2 cellular contexts compared by ENCODE assay signal in genomic region chr19:901216-902092, GRCh38.
TF ChIP-seq lines count a peak whose summit lies in the region.

No MANE protein-coding gene starts in this region.

TF ChIP-seq in HEK293, 187 proteins besides CTCF, POLR2A, EP300 and RAD21:
- TF ChIP-seq ZNF513 (tag by site-specific recombination; IDR thresholded peaks at IDR 0.05): no peak
- peak; percentile 84 for TF ChIP-seq ZFP3 (tag by site-specific recombination; IDR thresholded peaks at IDR 0.05; ENCODE audit: low read depth)
- TF ChIP-seq ZSCAN5A (tag by site-specific recombination; IDR thresholded peaks at IDR 0.05): no peak

TF ChIP-seq in K562, 482 proteins besides CTCF, POLR2A, EP300 and RAD21:
- TF ChIP-seq, protein P1, sequence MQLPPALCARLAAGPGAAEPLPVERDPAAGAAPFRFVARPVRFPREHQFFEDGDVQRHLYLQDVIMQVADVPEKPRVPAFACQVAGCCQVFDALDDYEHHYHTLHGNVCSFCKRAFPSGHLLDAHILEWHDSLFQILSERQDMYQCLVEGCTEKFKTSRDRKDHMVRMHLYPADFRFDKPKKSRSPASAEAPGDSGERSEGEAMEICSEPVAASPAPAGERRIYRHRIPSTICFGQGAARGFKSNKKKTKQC (CRISPR knock-in tag; IDR thresholded peaks at IDR 0.05): no peak
- TF ChIP-seq ARID1B (IDR thresholded peaks at IDR 0.05): no peak
- TF ChIP-seq, protein P2, sequence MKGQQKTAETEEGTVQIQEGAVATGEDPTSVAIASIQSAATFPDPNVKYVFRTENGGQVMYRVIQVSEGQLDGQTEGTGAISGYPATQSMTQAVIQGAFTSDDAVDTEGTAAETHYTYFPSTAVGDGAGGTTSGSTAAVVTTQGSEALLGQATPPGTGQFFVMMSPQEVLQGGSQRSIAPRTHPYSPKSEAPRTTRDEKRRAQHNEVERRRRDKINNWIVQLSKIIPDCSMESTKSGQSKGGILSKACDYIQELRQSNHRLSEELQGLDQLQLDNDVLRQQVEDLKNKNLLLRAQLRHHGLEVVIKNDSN (CRISPR knock-in tag; IDR thresholded peaks at IDR 0.05): no peak
- TF ChIP-seq ZNF561 (CRISPR knock-in tag; conservative IDR thresholded peaks at IDR 0.05): no peak
- no peak for TF ChIP-seq ZNF175 (CRISPR knock-in tag; IDR thresholded peaks at IDR 0.05; ENCODE audit: low read depth)
- peak; percentile 29; the same call in 1 of the 2 replicates for TF ChIP-seq ZFX (CRISPR knock-in tag; IDR thresholded peaks at IDR 0.05)
- TF ChIP-seq PHTF2 (CRISPR knock-in tag; IDR thresholded peaks at IDR 0.05): no peak
- TF ChIP-seq RBFOX2 (IDR thresholded peaks at IDR 0.05; ENCODE audit: low read depth, low read length): peak; percentile 56
- no peak for TF ChIP-seq ZNF232 (CRISPR knock-in tag; IDR thresholded peaks at IDR 0.05)
- TF ChIP-seq, protein P3, sequence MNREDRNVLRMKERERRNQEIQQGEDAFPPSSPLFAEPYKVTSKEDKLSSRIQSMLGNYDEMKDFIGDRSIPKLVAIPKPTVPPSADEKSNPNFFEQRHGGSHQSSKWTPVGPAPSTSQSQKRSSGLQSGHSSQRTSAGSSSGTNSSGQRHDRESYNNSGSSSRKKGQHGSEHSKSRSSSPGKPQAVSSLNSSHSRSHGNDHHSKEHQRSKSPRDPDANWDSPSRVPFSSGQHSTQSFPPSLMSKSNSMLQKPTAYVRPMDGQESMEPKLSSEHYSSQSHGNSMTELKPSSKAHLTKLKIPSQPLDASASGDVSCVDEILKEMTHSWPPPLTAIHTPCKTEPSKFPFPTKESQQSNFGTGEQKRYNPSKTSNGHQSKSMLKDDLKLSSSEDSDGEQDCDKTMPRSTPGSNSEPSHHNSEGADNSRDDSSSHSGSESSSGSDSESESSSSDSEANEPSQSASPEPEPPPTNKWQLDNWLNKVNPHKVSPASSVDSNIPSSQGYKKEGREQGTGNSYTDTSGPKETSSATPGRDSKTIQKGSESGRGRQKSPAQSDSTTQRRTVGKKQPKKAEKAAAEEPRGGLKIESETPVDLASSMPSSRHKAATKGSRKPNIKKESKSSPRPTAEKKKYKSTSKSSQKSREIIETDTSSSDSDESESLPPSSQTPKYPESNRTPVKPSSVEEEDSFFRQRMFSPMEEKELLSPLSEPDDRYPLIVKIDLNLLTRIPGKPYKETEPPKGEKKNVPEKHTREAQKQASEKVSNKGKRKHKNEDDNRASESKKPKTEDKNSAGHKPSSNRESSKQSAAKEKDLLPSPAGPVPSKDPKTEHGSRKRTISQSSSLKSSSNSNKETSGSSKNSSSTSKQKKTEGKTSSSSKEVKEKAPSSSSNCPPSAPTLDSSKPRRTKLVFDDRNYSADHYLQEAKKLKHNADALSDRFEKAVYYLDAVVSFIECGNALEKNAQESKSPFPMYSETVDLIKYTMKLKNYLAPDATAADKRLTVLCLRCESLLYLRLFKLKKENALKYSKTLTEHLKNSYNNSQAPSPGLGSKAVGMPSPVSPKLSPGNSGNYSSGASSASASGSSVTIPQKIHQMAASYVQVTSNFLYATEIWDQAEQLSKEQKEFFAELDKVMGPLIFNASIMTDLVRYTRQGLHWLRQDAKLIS (CRISPR knock-in tag; IDR thresholded peaks at IDR 0.05): no peak
- TF ChIP-seq ZNF785 (CRISPR knock-in tag; IDR thresholded peaks at IDR 0.05): no peak
- TF ChIP-seq ZBTB17 (CRISPR knock-in tag; IDR thresholded peaks at IDR 0.05): no peak
- TF ChIP-seq ZNF263 (CRISPR knock-in tag; IDR thresholded peaks at IDR 0.05; ENCODE audit: borderline replicate concordance): no peak
- no peak for TF ChIP-seq PTTG1 (tag; IDR thresholded peaks at IDR 0.05; ENCODE audit: low read depth)
- TF ChIP-seq ZNF586 (CRISPR knock-in tag; conservative IDR thresholded peaks at IDR 0.05): no peak
- peak; percentile 57 for TF ChIP-seq POLR2G (IDR thresholded peaks at IDR 0.05; ENCODE audit: low read depth, low read length)
- no peak for TF ChIP-seq U2AF1 (optimal IDR thresholded peaks at IDR 0.05; ENCODE audit: low read depth, low read length)
- no peak for TF ChIP-seq MAFF (IDR thresholded peaks at IDR 0.05; ENCODE audit: low read length)
- no peak for TF ChIP-seq MED1 (CRISPR knock-in tag; IDR thresholded peaks at IDR 0.05; ENCODE audit: borderline replicate concordance)
- peak; percentile 7; the same call in 1 of the 2 replicates for TF ChIP-seq ZBTB7A (IDR thresholded peaks at IDR 0.05; ENCODE audit: borderline replicate concordance, control insufficient read depth, low read depth, low read length)
- TF ChIP-seq ZNF384 (IDR thresholded peaks at IDR 0.05; ENCODE audit: low read depth, low read length): no peak
- TF ChIP-seq ILF3 (IDR thresholded peaks at IDR 0.05; ENCODE audit: borderline replicate concordance): no peak
- no peak for TF ChIP-seq CREBBP (IDR thresholded peaks at IDR 0.05; ENCODE audit: low read depth, low read length)
- TF ChIP-seq KLF1 (tag; IDR thresholded peaks at IDR 0.05): no peak
- no peak for TF ChIP-seq SOX6 (IDR thresholded peaks at IDR 0.05)
- TF ChIP-seq BCLAF1 (IDR thresholded peaks at IDR 0.05; ENCODE audit: borderline replicate concordance in 1 of 2, control insufficient read depth in 1 of 2, low read depth in 2 of 2, low read length in 1 of 2): no peak
- peak; percentile 23 for TF ChIP-seq RBM22 (IDR thresholded peaks at IDR 0.05; ENCODE audit: low read depth, low read length, poor library complexity, severe bottlenecking)
- no peak for TF ChIP-seq ZSCAN32 (CRISPR knock-in tag; IDR thresholded peaks at IDR 0.05)
- no peak for TF ChIP-seq ZEB2 (IDR thresholded peaks at IDR 0.05)
- 0 out of 2 replicates have a peak, but pooled peaks have one; percentile 17 for TF ChIP-seq HDAC2 (IDR thresholded peaks at IDR 0.05)
- TF ChIP-seq, protein P4, sequence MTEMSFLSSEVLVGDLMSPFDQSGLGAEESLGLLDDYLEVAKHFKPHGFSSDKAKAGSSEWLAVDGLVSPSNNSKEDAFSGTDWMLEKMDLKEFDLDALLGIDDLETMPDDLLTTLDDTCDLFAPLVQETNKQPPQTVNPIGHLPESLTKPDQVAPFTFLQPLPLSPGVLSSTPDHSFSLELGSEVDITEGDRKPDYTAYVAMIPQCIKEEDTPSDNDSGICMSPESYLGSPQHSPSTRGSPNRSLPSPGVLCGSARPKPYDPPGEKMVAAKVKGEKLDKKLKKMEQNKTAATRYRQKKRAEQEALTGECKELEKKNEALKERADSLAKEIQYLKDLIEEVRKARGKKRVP (CRISPR knock-in tag; IDR thresholded peaks at IDR 0.05): no peak
- no peak for TF ChIP-seq PPARD (CRISPR knock-in tag; IDR thresholded peaks at IDR 0.05)
- no peak for TF ChIP-seq ZNF395 (CRISPR knock-in tag; IDR thresholded peaks at IDR 0.05)
- TF ChIP-seq KLF6 (CRISPR knock-in tag; IDR thresholded peaks at IDR 0.05; ENCODE audit: borderline replicate concordance): no peak
